In genomic region chr4:141058739-141059507, GRCh38 we compare ENCODE assay signal across 17 cellular contexts.
DNase-seq lines count a peak whose midpoint lies in the region; ATAC-seq and TF ChIP-seq lines count a peak whose summit lies in the region.
"Had no signal": no experiment of that assay in that cellular context is flagged by ENCODE, and none has a peak within 500 bp of the region (broad histone marks: within the 10 kb centered on the region; RNA-seq: fewer than 3 reads in every experiment).

No MANE protein-coding gene starts in this region.

- H3K9me3 ChIP-seq in right atrium auricular region (no peaks in the 10 kb centered on the region), adipocyte (ENCODE audit: control insufficient read depth, low read length) (no peaks in the 10 kb centered on the region), Peyer's patch (no peaks in the 10 kb centered on the region), adrenal gland (replicated peaks in 1 of 3) (peaks cover 0 to 8% (median 0%) of the 10 kb centered on the region in 3 donors)
- H3K9me3 ChIP-seq: pancreas, spleen had no signal

- no peaks in the 10 kb centered on the region for H3K36me3 ChIP-seq in right atrium auricular region
- H3K36me3 ChIP-seq in adipocyte (ENCODE audit: control insufficient read depth, insufficient read depth, low read length, severe bottlenecking) = no peaks in the 10 kb centered on the region
- no peaks in the 10 kb centered on the region for H3K36me3 ChIP-seq in Peyer's patch
- H3K36me3 ChIP-seq in adrenal gland (replicated peaks in 1 of 2) = no peaks in the 10 kb centered on the region
- H3K36me3 ChIP-seq: pancreas, spleen had no signal

- H3K4me3 ChIP-seq in right atrium auricular region (no peak overlapping the region), adipocyte (ENCODE audit: low read length) (no peak overlapping the region), foreskin fibroblast (ENCODE audit: low read depth in 1 of 2, low read length in 2 of 2) (no peak overlapping the region), Peyer's patch (no peak overlapping the region), adrenal gland (no peak overlapping the region)
- H3K4me3 ChIP-seq: pancreas, spleen had no signal

- ATAC-seq in left ventricle myocardium superior = peak; percentile 57
- ATAC-seq: activated naive CD4-positive, alpha-beta T cell treated with anti-CD3 and anti-CD28 coated beads, Interleukin-2, amount 50 U/mL, for 72 hours; pancreas had no signal

- DNase-seq in left ventricle myocardium superior (no peak), right atrium auricular region (ENCODE audit: low spot score) (no peak), adipocyte (ENCODE audit: low read depth) (peak; percentile 91), foreskin fibroblast (peak; percentile 57 to 63), Peyer's patch (no peak), adrenal gland (no peak), medulla oblongata (ENCODE audit: extremely low spot score) (no peak)
- DNase-seq in activated naive CD4-positive, alpha-beta T cell (lab: John Stamatoyannopoulos, UW) = no peak
- DNase-seq: ACHN; NCI-H446; OCI-M1; pancreas; spleen; stimulated activated naive CD4-positive, alpha-beta T cell had no signal

- H3K27me3 ChIP-seq in right atrium auricular region = no peaks in the 10 kb centered on the region
- no peaks in the 10 kb centered on the region for H3K27me3 ChIP-seq in adipocyte (replicated peaks; ENCODE audit: control insufficient read depth, insufficient read depth, low read length)
- H3K27me3 ChIP-seq in Peyer's patch = no peaks in the 10 kb centered on the region
- H3K27me3 ChIP-seq in adrenal gland = no peaks in the 10 kb centered on the region
- H3K27me3 ChIP-seq: pancreas, spleen had no signal

- TF ChIP-seq CTCF in right atrium auricular region (IDR thresholded peaks at IDR 0.05) (no peak), foreskin fibroblast (IDR thresholded peaks at IDR 0.05; ENCODE audit: low read depth, low read length) (no peak), Peyer's patch (IDR thresholded peaks at IDR 0.05) (no peak), adrenal gland (IDR thresholded peaks at IDR 0.05) (no peak)

- H3K4me1 ChIP-seq in right atrium auricular region (no peaks in the 10 kb centered on the region), adipocyte (ENCODE audit: control insufficient read depth, insufficient read depth, low read length) (no peaks in the 10 kb centered on the region), Peyer's patch (no peaks in the 10 kb centered on the region), adrenal gland (replicated peaks in 1 of 2) (peaks cover 4% of the 10 kb centered on the region in 2 donors)
- H3K4me1 ChIP-seq: pancreas, spleen had no signal

- H3K27ac ChIP-seq in right atrium auricular region = peak overlapping the region in 1 of 2 donors; percentile 14
- H3K27ac ChIP-seq in Peyer's patch = no peak overlapping the region
- no peak overlapping the region for H3K27ac ChIP-seq in adrenal gland
- H3K27ac ChIP-seq: HL-60, KMS-11, pancreas, spleen had no signal

- 81 to 92% (median 88%) methylated on average over 3 of the region's 3 CpGs for WGBS in adrenal gland, 4 donors

- intact Hi-C loops in left ventricle myocardium superior (cut with micrococcal nuclease) = no loop called here
- intact Hi-C loops in adrenal gland (cut with DNase I) = no loop called here

- no peak overlapping the region for H3K9ac ChIP-seq in adipocyte (ENCODE audit: low read length)
- H3K9ac ChIP-seq: KMS-11 had no signal

- no peak for TF ChIP-seq POLR2A in Peyer's patch (IDR thresholded peaks at IDR 0.05)
- TF ChIP-seq POLR2A in adrenal gland (IDR thresholded peaks at IDR 0.05) = no peak

Comparison
In these comparisons a context has a peak if more than half of its experiments do, and no peak if none do; other contexts are left out.
1. DNase-seq: peak in adipocyte (single experiment) and foreskin fibroblast (2 of 2); none in left ventricle myocardium superior (single experiment), right atrium auricular region (single experiment), Peyer's patch (0 of 3), adrenal gland (0 of 7), medulla oblongata (single experiment) and activated naive CD4-positive, alpha-beta T cell (0 of 4).